Comparison of ENCODE assay signal across 12 cellular contexts in the genomic region with DNA sequence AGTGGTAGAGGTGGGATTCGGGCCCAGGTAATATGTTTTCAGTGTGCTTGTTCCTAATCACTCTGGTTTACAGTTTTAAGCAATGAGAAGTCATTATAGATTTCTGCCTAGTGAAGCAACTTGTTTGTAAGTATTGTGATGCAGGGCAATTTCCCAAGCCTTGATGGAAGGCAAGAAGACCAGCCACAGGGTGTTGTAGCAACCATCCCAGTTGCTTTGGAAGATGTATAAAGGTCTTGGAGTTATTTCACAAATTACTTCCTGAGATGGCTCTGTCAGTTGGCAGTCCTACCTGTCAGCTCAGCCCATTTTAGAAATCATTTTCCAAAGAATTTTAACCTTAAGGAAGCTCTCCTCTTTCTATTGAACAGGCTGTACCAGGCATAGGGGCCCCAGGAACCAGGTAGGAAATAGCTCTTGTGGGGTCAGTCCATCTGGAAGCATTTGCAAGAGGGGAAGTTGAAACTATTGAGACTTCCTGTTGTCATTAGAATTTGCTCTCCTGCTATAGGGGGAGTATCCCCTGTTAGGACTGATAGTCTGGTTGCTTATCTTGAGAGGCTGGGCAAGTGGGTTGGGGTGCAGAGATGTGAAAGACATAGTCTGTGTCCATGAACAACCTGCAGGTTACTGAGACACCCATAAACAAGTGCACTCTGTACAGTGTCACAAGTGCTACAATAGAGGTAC. TPM values are rescaled to one million over a fixed set of nuclear protein-coding genes. Genes with fewer than 3 reads are reported as not detected.
A peak's percentile ranks its signal among the peaks of the same experiment; 100 is the strongest.
DNase-seq lines count a peak whose midpoint lies in the region; ATAC-seq and TF ChIP-seq lines count a peak whose summit lies in the region.
"Had no signal": no experiment of that assay in that cellular context is flagged by ENCODE, and none has a peak within 500 bp of the region (broad histone marks: within the 10 kb centered on the region; RNA-seq: fewer than 3 reads in every experiment).

No MANE protein-coding gene starts in this region.

- H3K4me1 Mint-ChIP-seq in naive thymus-derived CD4-positive, alpha-beta T cell, result peaks cover 61 to 81% (median 75%) of the 10 kb centered on the region in 7 donors

- TF ChIP-seq CTCF in SU-DHL-6 (IDR thresholded peaks at IDR 0.05; ENCODE audit: insufficient read depth, low read length, poor library complexity, severe bottlenecking), result no peak

- H3K79me2 ChIP-seq in SU-DHL-6 (ENCODE audit: insufficient read depth, low read length), result no peaks in the 10 kb centered on the region

- H3K27me3 Mint-ChIP-seq in naive thymus-derived CD4-positive, alpha-beta T cell, result no peaks in the 10 kb centered on the region

- DNase-seq in naive thymus-derived CD4-positive, alpha-beta T cell, result no peak
- DNase-seq in occipital lobe (lab: John Stamatoyannopoulos, UW), result no peak
- no peak for DNase-seq in DMS53 (lab: John Stamatoyannopoulos, UW)
- no peak for DNase-seq in NCI-H187 (lab: John Stamatoyannopoulos, UW)
- DNase-seq: cortex of kidney, H7, MV-4-11, Right ventricle myocardium superior had no signal

- no peaks in the 10 kb centered on the region for H3K9me3 Mint-ChIP-seq in naive thymus-derived CD4-positive, alpha-beta T cell

- peaks cover 41 to 57% of the 10 kb centered on the region in 2 donors for H3K4me1 ChIP-seq in naive thymus-derived CD4-positive, alpha-beta T cell (ENCODE audit: control insufficient read depth in 2 of 2, insufficient read depth in 2 of 2, low read length in 2 of 2)

- no peak overlapping the region for H2AFZ ChIP-seq in SU-DHL-6 (ENCODE audit: low read depth, low read length, severe bottlenecking)

- H3K36me3 ChIP-seq in SU-DHL-6 (ENCODE audit: low read length), result no peaks in the 10 kb centered on the region
- H3K36me3 ChIP-seq in naive thymus-derived CD4-positive, alpha-beta T cell (ENCODE audit: control insufficient read depth in 2 of 3, insufficient read depth in 3 of 3, low read length in 3 of 3), result no peaks in the 10 kb centered on the region

- intact Hi-C loops in naive thymus-derived CD4-positive, alpha-beta T cell (cut with micrococcal nuclease), result no loop called here

- H3K27ac Mint-ChIP-seq in naive thymus-derived CD4-positive, alpha-beta T cell, result peak overlapping the region; percentile 47 to 90 (median 81)

- no peaks in the 10 kb centered on the region for H3K9me2 ChIP-seq in SU-DHL-6 (replicated peaks; ENCODE audit: insufficient read depth, low read length)

- H3K27ac ChIP-seq in SU-DHL-6 (ENCODE audit: low read depth, low read length), result no peak overlapping the region
- H3K27ac ChIP-seq in naive thymus-derived CD4-positive, alpha-beta T cell (ENCODE audit: low read depth, low read length), result peak overlapping the region; percentile 47

- H3K4me3 Mint-ChIP-seq in naive thymus-derived CD4-positive, alpha-beta T cell, result peak overlapping the region in 5 of 10 donors; percentile 27 to 61 (median 52)

- no peak overlapping the region for H3K4me3 ChIP-seq in SU-DHL-6 (ENCODE audit: insufficient read depth, low read length, poor library complexity, severe bottlenecking)
- no peak overlapping the region for H3K4me3 ChIP-seq in naive thymus-derived CD4-positive, alpha-beta T cell (ENCODE audit: low read length)

- peak; percentile 44 for ATAC-seq in GM18498 (IDR thresholded peaks at IDR 0.05; ENCODE audit: unreplicated experiment)
- ATAC-seq in HG02840 (IDR thresholded peaks at IDR 0.05; ENCODE audit: low FRiP score, unreplicated experiment), result peak; percentile 51
- no peak for ATAC-seq in naive thymus-derived CD4-positive, alpha-beta T cell
- ATAC-seq in GM18517 (IDR thresholded peaks at IDR 0.05; ENCODE audit: unreplicated experiment), result no peak

- no peak overlapping the region for H3K9ac ChIP-seq in SU-DHL-6 (ENCODE audit: low read length)

- H3K36me3 Mint-ChIP-seq in naive thymus-derived CD4-positive, alpha-beta T cell, result no peaks in the 10 kb centered on the region

- no peaks in the 10 kb centered on the region for H3K27me3 ChIP-seq in SU-DHL-6 (ENCODE audit: low read length)
- no peaks in the 10 kb centered on the region for H3K27me3 ChIP-seq in naive thymus-derived CD4-positive, alpha-beta T cell (ENCODE audit: control insufficient read depth in 2 of 2, insufficient read depth in 2 of 2, low read length in 2 of 2)

- H3K4me2 ChIP-seq in SU-DHL-6 (ENCODE audit: low read depth, low read length, poor library complexity, severe bottlenecking), result peak overlapping the region; percentile 4

- POLR2A ChIA-PET in naive thymus-derived CD4-positive, alpha-beta T cell (lab: Charles Lee), result interaction anchor here (1.0 to 5.8 kb wide), 3 partner anchors 11 to 77 kb away, joined by 3 to 37 read pairs (median 5); a partner anchor contains a TSS

- CTCF ChIA-PET in naive thymus-derived CD4-positive, alpha-beta T cell (lab: Charles Lee), result interaction anchor here (0.7 to 1.6 kb wide), 7 partner anchors 14 to 124 kb away, joined by 3 to 7 read pairs (median 6); a partner anchor contains a TSS

- H3K9me3 ChIP-seq in SU-DHL-6 (ENCODE audit: insufficient read depth, low read length), result no peaks in the 10 kb centered on the region
- no peaks in the 10 kb centered on the region for H3K9me3 ChIP-seq in naive thymus-derived CD4-positive, alpha-beta T cell (ENCODE audit: control insufficient read depth in 2 of 3, low read length in 3 of 3)

- peaks cover 15% of the 10 kb centered on the region; the same call in 1 of the 2 replicates for H4K20me1 ChIP-seq in SU-DHL-6 (ENCODE audit: low read depth, low read length)

- no peaks in the 10 kb centered on the region for H3F3A ChIP-seq in SU-DHL-6 (ENCODE audit: insufficient read depth)

RNA-seq across cellular contexts. Expression of a gene that starts 47.9 kb away (rescaled TPM):
- total RNA-seq in naive thymus-derived CD4-positive, alpha-beta T cell, result 100 to 1,000 TPM in 3 of 5 experiments, 10 to 100 TPM in 2; 95.6 to 117 (median 103) TPM
- 10 to 100 TPM; 38.4 to 43.6 TPM for polyA plus RNA-seq in naive thymus-derived CD4-positive, alpha-beta T cell
- total RNA-seq in occipital lobe, result 12.3 TPM

Comparison
In these comparisons a context has a peak if more than half of its experiments do, and no peak if none do; other contexts are left out.
1. ATAC-seq: peak in GM18498 (single experiment) and HG02840 (single experiment); none in naive thymus-derived CD4-positive, alpha-beta T cell (single experiment) and GM18517 (single experiment).